ENCODE assay signal across 13 cellular contexts in genomic region chr3:133747907-133748639, GRCh38.
"Had no signal": no experiment of that assay in that cellular context is flagged by ENCODE, and none has a peak within 500 bp of the region (broad histone marks: within the 10 kb centered on the region; RNA-seq: fewer than 3 reads in every experiment).

No MANE protein-coding gene starts in this region.

- H3K27ac ChIP-seq: ascending aorta, breast epithelium, transverse colon had no signal

- H3K4me1 ChIP-seq: ascending aorta, breast epithelium, transverse colon had no signal

- ATAC-seq: activated T-helper 17 cell treated with anti-CD3 and anti-CD28 coated beads, Interleukin-2, amount 50 U/mL, for 72 hours; left colon had no signal

- H3K4me3 ChIP-seq: ascending aorta, breast epithelium, lung, transverse colon had no signal

- DNase-seq: activated CD4-positive, alpha-beta T cell treated with anti-CD3 and anti-CD28 coated beads, Interleukin-2, amount 50 U/mL, for 48 hours; activated naive CD4-positive, alpha-beta T cell treated with Interleukin-2 at 50 U/mL for 16 hours; activated naive CD8-positive, alpha-beta T cell treated with anti-CD3 and anti-CD28 coated beads, Interleukin-2, amount 10 ng/mL, durations not matched to agents 7 days and 5 days; activated T-cell treated with anti-CD3 and anti-CD28 coated beads, Interleukin-2, amount 50 U/mL, for 1 hour; foreskin fibroblast; left colon; stimulated activated CD8-positive, alpha-beta memory T cell treated with anti-CD3 and anti-CD28 coated beads, Interleukin-4, amount 100 ng/mL, for 48 hours; stimulated activated naive CD4-positive, alpha-beta T cell; transverse colon had no signal

- H3K27me3 ChIP-seq: ascending aorta had no signal

- H3K36me3 ChIP-seq: ascending aorta, breast epithelium, transverse colon had no signal

- H3K9me3 ChIP-seq: ascending aorta, breast epithelium, transverse colon had no signal
